Comparison of ENCODE assay signal across 22 cellular contexts in the genomic region with DNA sequence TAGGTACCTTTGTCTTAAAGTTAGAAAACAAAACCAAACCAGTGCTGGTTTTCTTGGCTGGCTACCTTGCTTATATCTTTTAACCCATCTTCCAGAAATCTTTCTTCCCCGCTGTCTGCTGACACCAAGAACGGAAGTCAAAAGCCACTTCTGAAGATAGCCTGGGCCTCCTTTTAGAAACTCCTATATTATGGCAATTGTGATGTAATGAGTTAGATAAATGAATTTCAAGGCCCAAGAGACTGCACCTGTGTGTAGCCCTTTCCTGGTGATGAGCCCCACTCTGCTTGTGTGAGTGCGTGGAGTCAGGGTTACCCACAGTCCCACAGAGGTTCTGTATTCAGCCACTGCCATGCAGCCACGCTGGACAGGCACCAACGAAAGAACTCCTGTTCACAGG.
DNase-seq lines count a peak whose midpoint lies in the region; ATAC-seq and TF ChIP-seq lines count a peak whose summit lies in the region.
"Had no signal": no experiment of that assay in that cellular context is flagged by ENCODE, and none has a peak within 500 bp of the region (broad histone marks: within the 10 kb centered on the region; RNA-seq: fewer than 3 reads in every experiment).

No MANE protein-coding gene starts in this region.

- H3K4me3 Mint-ChIP-seq in activated naive CD4-positive, alpha-beta T cell treated with anti-CD3 and anti-CD28 coated beads for 36 hours, result no peak overlapping the region
- no peak overlapping the region for H3K4me3 Mint-ChIP-seq in glutamatergic neuron (ENCODE audit: unreplicated experiment)
- H3K4me3 Mint-ChIP-seq: H9 had no signal

- no peaks in the 10 kb centered on the region for H3K27me3 Mint-ChIP-seq in activated naive CD4-positive, alpha-beta T cell treated with anti-CD3 and anti-CD28 coated beads for 36 hours (ENCODE audit: low read depth)
- peaks cover 2% of the 10 kb centered on the region for H3K27me3 Mint-ChIP-seq in glutamatergic neuron (ENCODE audit: unreplicated experiment)

- intact Hi-C loops in activated naive CD4-positive, alpha-beta T cell treated with anti-CD3 and anti-CD28 coated beads for 36 hours (cut with micrococcal nuclease), result no loop called here

- CTCF ChIA-PET in activated naive CD4-positive, alpha-beta T cell treated with anti-CD3 and anti-CD28 coated beads for 36 hours (lab: Charles Lee), result no interaction called here

- no peaks in the 10 kb centered on the region for H3K36me3 Mint-ChIP-seq in activated naive CD4-positive, alpha-beta T cell treated with anti-CD3 and anti-CD28 coated beads for 36 hours (ENCODE audit: low read depth)
- no peaks in the 10 kb centered on the region for H3K36me3 Mint-ChIP-seq in glutamatergic neuron (ENCODE audit: unreplicated experiment)

- no peak overlapping the region for H3K27ac Mint-ChIP-seq in activated naive CD4-positive, alpha-beta T cell treated with anti-CD3 and anti-CD28 coated beads for 36 hours
- H3K27ac Mint-ChIP-seq in glutamatergic neuron (ENCODE audit: unreplicated experiment), result no peak overlapping the region
- H3K27ac Mint-ChIP-seq: H9 had no signal

- no peaks in the 10 kb centered on the region for H3K9me3 Mint-ChIP-seq in activated naive CD4-positive, alpha-beta T cell treated with anti-CD3 and anti-CD28 coated beads for 36 hours
- H3K9me3 Mint-ChIP-seq in glutamatergic neuron (ENCODE audit: unreplicated experiment), result no peaks in the 10 kb centered on the region
- H3K9me3 Mint-ChIP-seq: H9 had no signal

- peak; percentile 28 for ATAC-seq in stimulated activated naive CD8-positive, alpha-beta T cell treated with anti-CD3 and anti-CD28 coated beads, Interleukin-15, Interleukin-2, amounts not matched to agents 100 U/mL and 50 U/mL, for 24 hours
- no peak for ATAC-seq in HG03045 (IDR thresholded peaks at IDR 0.05; ENCODE audit: unreplicated experiment)

- H3K4me1 Mint-ChIP-seq in activated naive CD4-positive, alpha-beta T cell treated with anti-CD3 and anti-CD28 coated beads for 36 hours (ENCODE audit: low read depth), result peaks cover 11% of the 10 kb centered on the region
- no peaks in the 10 kb centered on the region for H3K4me1 Mint-ChIP-seq in glutamatergic neuron (ENCODE audit: low read depth, unreplicated experiment)

- no peak for TF ChIP-seq CTCF in glutamatergic neuron (IDR thresholded peaks at IDR 0.05; ENCODE audit: partially characterized antibody, unreplicated experiment)

- no peak overlapping the region for H3K4me3 ChIP-seq in Jurkat, Clone E6-1 (ENCODE audit: low read length)
- H3K4me3 ChIP-seq: MG63, Peyer's patch had no signal

- peak; percentile 6 for DNase-seq in activated naive CD4-positive, alpha-beta T cell treated with anti-CD3 and anti-CD28 coated beads for 36 hours
- no peak for DNase-seq in activated naive CD4-positive, alpha-beta T cell (lab: John Stamatoyannopoulos, UW)
- DNase-seq in Jurkat, Clone E6-1 (ENCODE audit: low read depth, low spot score), result peak; percentile 77
- peak; percentile 31 for DNase-seq in central memory CD4-positive, alpha-beta T cell
- no peak for DNase-seq in stimulated activated naive CD8-positive, alpha-beta T cell treated with anti-CD3 and anti-CD28 coated beads, Interleukin-15, Interleukin-2, amounts not matched to agents 100 U/mL and 50 U/mL, for 24 hours
- DNase-seq in NCI-H510A treated with DMSO at 0.1 percent for 48 hours (lab: John Stamatoyannopoulos, UW) (no peak), glutamatergic neuron (no peak)
- DNase-seq: C1 segment of cervical spinal cord; DMS79; H9; IMR-90; Karpas-422; MG63; NCI-H1092; NCI-H1436 treated with DMSO at 0.1 percent for 48 hours; NCI-H2029 treated with DMSO at 0.1 percent for 48 hours; NCI-H2171; NCI-H446; NCI-H69; NK-92 treated with Interleukin-12 subunit alpha and Interleukin-12 subunit beta, amount 100 ng/mL, for 24 hours had no signal

Comparison
In these comparisons a context has a peak if more than half of its experiments do, and no peak if none do; other contexts are left out.
1. DNase-seq: peak in activated naive CD4-positive, alpha-beta T cell treated with anti-CD3 and anti-CD28 coated beads for 36 hours (single experiment), Jurkat, Clone E6-1 (single experiment) and central memory CD4-positive, alpha-beta T cell (single experiment); none in activated naive CD4-positive, alpha-beta T cell (0 of 4), stimulated activated naive CD8-positive, alpha-beta T cell treated with anti-CD3 and anti-CD28 coated beads, Interleukin-15, Interleukin-2, amounts not matched to agents 100 U/mL and 50 U/mL, for 24 hours (single experiment), NCI-H510A treated with DMSO at 0.1 percent for 48 hours (single experiment) and glutamatergic neuron (single experiment).